15 cellular contexts compared by ENCODE assay signal in genomic region chr11:940496-941135, GRCh38. TPM values are rescaled to one million over a fixed set of nuclear protein-coding genes. Genes with fewer than 3 reads are reported as not detected.
DNase-seq lines count a peak whose midpoint lies in the region; ATAC-seq, FAIRE-seq and TF ChIP-seq lines count a peak whose summit lies in the region.
"Had no signal": no experiment of that assay in that cellular context is flagged by ENCODE, and none has a peak within 500 bp of the region (broad histone marks: within the 10 kb centered on the region; RNA-seq: fewer than 3 reads in every experiment).

No MANE protein-coding gene starts in this region.

- no peak for TF ChIP-seq POLR2A in thyroid gland (IDR thresholded peaks at IDR 0.05)

- H3K9me3 Mint-ChIP-seq in activated naive CD8-positive, alpha-beta T cell treated with anti-CD3 and anti-CD28 coated beads for 36 hours, result no peaks in the 10 kb centered on the region
- H3K9me3 Mint-ChIP-seq in stimulated activated naive B cell treated with anti-CD40 and anti-IgM and Interleukin-4, amounts not matched to agents 10 μg/mL and 1 μg/mL and 100 μg/mL, for 72 hours, result no peaks in the 10 kb centered on the region
- H3K9me3 Mint-ChIP-seq: activated T-cell treated with anti-CD3 and anti-CD28 coated beads, Interleukin-2, amount 50 U/mL, for 4 hours had no signal

- H3K27ac Mint-ChIP-seq in activated naive CD8-positive, alpha-beta T cell treated with anti-CD3 and anti-CD28 coated beads for 36 hours, result peak overlapping the region; percentile 71
- no peak overlapping the region for H3K27ac Mint-ChIP-seq in stimulated activated naive B cell treated with anti-CD40 and anti-IgM and Interleukin-4, amounts not matched to agents 10 μg/mL and 1 μg/mL and 100 μg/mL, for 72 hours

- H3K4me3 ChIP-seq in kidney (ENCODE audit: low read length in 2 of 2) (peak overlapping the region in 1 of 2 donors; percentile 5), thyroid gland (replicated peaks in 1 of 3) (no peak overlapping the region)
- H3K4me3 ChIP-seq: Peyer's patch, psoas muscle, transverse colon had no signal

- peak overlapping the region in 1 of 2 donors; percentile 56 for H3K9ac ChIP-seq in kidney (ENCODE audit: low read length in 2 of 2)

- H3K4me1 ChIP-seq in kidney (ENCODE audit: control insufficient read depth in 1 of 2, insufficient read depth in 1 of 2, low read depth in 1 of 2, low read length in 2 of 2) (peaks cover 52 to 60% of the 10 kb centered on the region in 2 donors), thyroid gland (peaks cover 11 to 14% of the 10 kb centered on the region in 2 donors)

- H3K36me3 Mint-ChIP-seq in activated naive CD8-positive, alpha-beta T cell treated with anti-CD3 and anti-CD28 coated beads for 36 hours, result peaks cover 4% of the 10 kb centered on the region
- peaks cover 28 to 46% of the 10 kb centered on the region in 2 donors for H3K36me3 Mint-ChIP-seq in stimulated activated naive B cell treated with anti-CD40 and anti-IgM and Interleukin-4, amounts not matched to agents 10 μg/mL and 1 μg/mL and 100 μg/mL, for 72 hours

- no peak for FAIRE-seq in kidney (lab: Jason Lieb, UNC)
- FAIRE-seq: TTC549 had no signal

- H3K9me3 ChIP-seq in kidney (ENCODE audit: control insufficient read depth in 1 of 2, low read length in 2 of 2), result no peaks in the 10 kb centered on the region
- H3K9me3 ChIP-seq in thyroid gland, result no peaks in the 10 kb centered on the region
- H3K9me3 ChIP-seq: Peyer's patch, psoas muscle, transverse colon had no signal

- no peaks in the 10 kb centered on the region for H3K27me3 Mint-ChIP-seq in activated naive CD8-positive, alpha-beta T cell treated with anti-CD3 and anti-CD28 coated beads for 36 hours
- H3K27me3 Mint-ChIP-seq in stimulated activated naive B cell treated with anti-CD40 and anti-IgM and Interleukin-4, amounts not matched to agents 10 μg/mL and 1 μg/mL and 100 μg/mL, for 72 hours, result no peaks in the 10 kb centered on the region

- no peaks in the 10 kb centered on the region for H3K27me3 ChIP-seq in thyroid gland
- H3K27me3 ChIP-seq: Peyer's patch, transverse colon had no signal

- H3K4me1 Mint-ChIP-seq in activated naive CD8-positive, alpha-beta T cell treated with anti-CD3 and anti-CD28 coated beads for 36 hours, result peaks cover 50% of the 10 kb centered on the region
- H3K4me1 Mint-ChIP-seq in stimulated activated naive B cell treated with anti-CD40 and anti-IgM and Interleukin-4, amounts not matched to agents 10 μg/mL and 1 μg/mL and 100 μg/mL, for 72 hours, result peaks cover 33 to 60% of the 10 kb centered on the region in 2 donors

- H3K27ac ChIP-seq in kidney (ENCODE audit: low read depth in 2 of 2, low read length in 2 of 2) (peak overlapping the region; percentile 76 to 85), thyroid gland (no peak overlapping the region)
- H3K27ac ChIP-seq: Peyer's patch, psoas muscle, transverse colon had no signal

- intact Hi-C loops in Right ventricle myocardium superior (cut with DNase I) (no loop called here), cardiac septum (cut with DNase I) (no loop called here), kidney (cut with DNase I) (no loop called here), thyroid gland (cut with DNase I) (no loop called here)

- ATAC-seq in Right ventricle myocardium superior (ENCODE audit: poor library complexity), result peak; percentile 55
- ATAC-seq in stimulated activated naive B cell treated with anti-CD40 and anti-IgM and Interleukin-4, amounts not matched to agents 10 μg/mL and 1 μg/mL and 100 μg/mL, for 72 hours (replicated peaks), result no peak
- ATAC-seq: psoas muscle had no signal

- peaks cover 0 to 8% of the 10 kb centered on the region in 2 donors for H3K36me3 ChIP-seq in kidney (ENCODE audit: control insufficient read depth in 1 of 2, insufficient read depth in 2 of 2, low read length in 2 of 2)
- H3K36me3 ChIP-seq in thyroid gland, result no peaks in the 10 kb centered on the region
- H3K36me3 ChIP-seq: transverse colon had no signal

- TF ChIP-seq CTCF in kidney (IDR thresholded peaks at IDR 0.05; ENCODE audit: borderline replicate concordance, extremely low read depth, insufficient read depth), result no peak
- TF ChIP-seq CTCF in thyroid gland (IDR thresholded peaks at IDR 0.05), result no peak

- 55 to 56% methylated on average over 11 of the region's 11 CpGs for WGBS in thyroid gland, 2 donors

- H3K4me3 Mint-ChIP-seq in activated naive CD8-positive, alpha-beta T cell treated with anti-CD3 and anti-CD28 coated beads for 36 hours, result peak overlapping the region; percentile 52
- H3K4me3 Mint-ChIP-seq in stimulated activated naive B cell treated with anti-CD40 and anti-IgM and Interleukin-4, amounts not matched to agents 10 μg/mL and 1 μg/mL and 100 μg/mL, for 72 hours, result peak overlapping the region in 1 of 2 donors; percentile 12
- H3K4me3 Mint-ChIP-seq: activated T-cell treated with anti-CD3 and anti-CD28 coated beads, Interleukin-2, amount 50 U/mL, for 4 hours had no signal

- no peak for DNase-seq in Right ventricle myocardium superior
- no peak for DNase-seq in cardiac septum (ENCODE audit: low spot score)
- no peak for DNase-seq in activated naive CD8-positive, alpha-beta T cell treated with anti-CD3 and anti-CD28 coated beads for 36 hours
- peak; percentile 52 for DNase-seq in kidney
- peak; percentile 60 to 76 for DNase-seq in thyroid gland
- no peak for DNase-seq in NCI-H1436 (lab: John Stamatoyannopoulos, UW)
- no peak for DNase-seq in stimulated activated naive B cell treated with anti-CD40 and anti-IgM and Interleukin-4, amounts not matched to agents 10 μg/mL and 1 μg/mL and 100 μg/mL, for 72 hours
- no peak for DNase-seq in activated CD8-positive, alpha-beta memory T cell treated with anti-CD3 and anti-CD28 coated beads, Interleukin-2, amount 50 U/mL, for 48 hours
- DNase-seq: activated T-cell treated with anti-CD3 and anti-CD28 coated beads, Interleukin-2, amount 50 U/mL, for 4 hours; GOT3; NCI-H2029; Peyer's patch; psoas muscle; transverse colon had no signal

RNA-seq across cellular contexts. Expression of gene AP2A2, which starts 14.9 kb away (rescaled TPM):
- total RNA-seq in Right ventricle myocardium superior (53.5 TPM), cardiac septum (40.3 TPM), kidney (144 TPM), thyroid gland (10 to 100 TPM; 37.2 to 67.3 (median 54.1) TPM)
- 10 to 100 TPM; 26.3 to 30.3 TPM for total RNA-seq in activated naive CD8-positive, alpha-beta T cell treated with anti-CD3 and anti-CD28 coated beads for 36 hours
- 76.5 TPM for polyA plus RNA-seq in kidney (ENCODE audit: insufficient read depth, low read depth, low replicate concordance)

RNA-seq across cellular contexts. Expression of gene CHID1, which starts 30.0 kb away (rescaled TPM):
- total RNA-seq in Right ventricle myocardium superior, result 48.3 TPM
- total RNA-seq in cardiac septum, result 63.7 TPM
- total RNA-seq in activated naive CD8-positive, alpha-beta T cell treated with anti-CD3 and anti-CD28 coated beads for 36 hours, result 10 to 100 TPM; 73.1 to 81.6 TPM
- total RNA-seq in kidney, result 82.2 TPM
- polyA plus RNA-seq in kidney (ENCODE audit: insufficient read depth, low read depth, low replicate concordance), result 128 TPM
- 100 to 1,000 TPM in 2 of 4 donors, 10 to 100 TPM in 2; 75.0 to 144 (median 93.8) TPM for total RNA-seq in thyroid gland

Comparison
In these comparisons a context has a peak if more than half of its experiments do, and no peak if none do; other contexts are left out.
1. DNase-seq: peak in kidney (single experiment) and thyroid gland (2 of 2); none in Right ventricle myocardium superior (single experiment), cardiac septum (single experiment), activated naive CD8-positive, alpha-beta T cell treated with anti-CD3 and anti-CD28 coated beads for 36 hours (single experiment), NCI-H1436 (single experiment), stimulated activated naive B cell treated with anti-CD40 and anti-IgM and Interleukin-4, amounts not matched to agents 10 μg/mL and 1 μg/mL and 100 μg/mL, for 72 hours (single experiment) and activated CD8-positive, alpha-beta memory T cell treated with anti-CD3 and anti-CD28 coated beads, Interleukin-2, amount 50 U/mL, for 48 hours (single experiment).
2. H3K27ac ChIP-seq: peak in kidney (2 of 2); none in thyroid gland (0 of 3).